14 cellular contexts compared by ENCODE assay signal in the genomic region with DNA sequence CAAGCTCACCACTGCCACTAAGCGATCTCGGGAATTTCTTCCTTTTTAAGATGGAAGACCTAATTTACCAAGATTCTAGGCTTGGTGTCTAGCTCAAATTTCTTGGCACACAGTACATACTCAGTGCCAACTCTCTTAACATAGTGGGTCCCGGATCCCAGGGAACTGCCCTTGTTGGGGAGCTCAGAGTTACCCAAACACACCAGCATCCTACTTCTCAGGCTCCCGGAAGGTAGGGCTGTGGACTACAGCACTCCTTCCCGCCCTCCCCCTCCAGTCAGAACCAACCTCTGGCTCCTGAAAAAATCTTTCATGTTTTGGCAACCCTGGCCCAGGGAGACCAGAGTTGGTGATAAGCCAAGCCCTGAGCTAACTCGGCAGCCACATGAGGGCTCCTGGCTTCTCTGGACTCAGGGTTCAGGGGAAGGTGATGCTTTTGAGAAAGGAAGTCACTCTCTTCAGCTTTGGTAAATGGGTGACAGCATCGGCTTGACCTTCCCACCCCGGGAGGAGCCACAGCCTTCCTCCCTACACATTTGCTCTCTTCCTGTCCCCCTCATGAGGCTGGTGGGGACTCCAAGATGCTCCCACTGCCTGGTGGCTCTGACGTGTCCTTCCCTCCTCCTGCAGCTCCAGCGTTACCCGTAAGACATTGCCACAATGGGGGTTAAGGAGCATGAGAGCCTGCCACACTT. TPM values are rescaled to one million over a fixed set of nuclear protein-coding genes. Genes with fewer than 3 reads are reported as not detected.
DNase-seq lines count a peak whose midpoint lies in the region; ATAC-seq and TF ChIP-seq lines count a peak whose summit lies in the region.
"Had no signal": no experiment of that assay in that cellular context is flagged by ENCODE, and none has a peak within 500 bp of the region (broad histone marks: within the 10 kb centered on the region; RNA-seq: fewer than 3 reads in every experiment).

No MANE protein-coding gene starts in this region.

- no peak overlapping the region for H3K4me3 Mint-ChIP-seq in naive thymus-derived CD8-positive, alpha-beta T cell
- H3K4me3 Mint-ChIP-seq: activated CD8-positive, alpha-beta memory T cell treated with anti-CD3 and anti-CD28 coated beads, Interleukin-2, amount 10 ng/mL, durations not matched to agents 7 days and 5 days had no signal

- POLR2A ChIA-PET in naive thymus-derived CD8-positive, alpha-beta T cell (lab: Charles Lee): interaction anchor here (0.9 to 1.0 kb wide), 2 partner anchors 8 to 9 kb away, joined by 3 read pairs; a partner anchor contains a TSS

- peak; percentile 22 for ATAC-seq in body of pancreas
- ATAC-seq in naive thymus-derived CD8-positive, alpha-beta T cell: peak; percentile 9 to 22
- ATAC-seq: activated CD8-positive, alpha-beta memory T cell treated with anti-CD3 and anti-CD28 coated beads, Interleukin-2, amount 10 ng/mL, durations not matched to agents 7 days and 5 days; activated naive CD4-positive, alpha-beta T cell treated with anti-CD3 and anti-CD28 coated beads, Interleukin-2, amount 50 U/mL, for 72 hours; esophagus mucosa had no signal

- H3K9me3 ChIP-seq in Karpas-422 (ENCODE audit: low read length) (no peaks in the 10 kb centered on the region), body of pancreas (no peaks in the 10 kb centered on the region), prostate gland (no peaks in the 10 kb centered on the region), suprapubic skin (no peaks in the 10 kb centered on the region)
- H3K9me3 ChIP-seq: BLaER1 treated with 17β-estradiol and CSF1 and Interleukin-3, amounts not matched to agents 10 nM and 100 nM had no signal

- no peak overlapping the region for H3K4me2 ChIP-seq in Karpas-422 (ENCODE audit: low read depth, low read length, poor library complexity, severe bottlenecking)
- H3K4me2 ChIP-seq: BLaER1 treated with 17β-estradiol and CSF1 and Interleukin-3, amounts not matched to agents 10 nM and 100 nM had no signal

- no peak overlapping the region for H2AFZ ChIP-seq in Karpas-422 (ENCODE audit: low read length)

- H3K4me1 Mint-ChIP-seq in naive thymus-derived CD8-positive, alpha-beta T cell: peaks cover 3 to 9% (median 5%) of the 10 kb centered on the region in 4 donors

- H3K27me3 ChIP-seq in Karpas-422 (ENCODE audit: low read length) (no peaks in the 10 kb centered on the region), body of pancreas (no peaks in the 10 kb centered on the region), prostate gland (replicated peaks; ENCODE audit: insufficient read depth) (no peaks in the 10 kb centered on the region), suprapubic skin (no peaks in the 10 kb centered on the region)
- H3K27me3 ChIP-seq: BLaER1 treated with 17β-estradiol and CSF1 and Interleukin-3, amounts not matched to agents 10 nM and 100 nM had no signal

- peaks cover 62% of the 10 kb centered on the region for H4K20me1 ChIP-seq in Karpas-422 (ENCODE audit: insufficient read depth, low read depth, low read length)

- H3K36me3 Mint-ChIP-seq in naive thymus-derived CD8-positive, alpha-beta T cell: peaks cover 10 to 51% (median 26%) of the 10 kb centered on the region in 3 donors

- H3K4me1 ChIP-seq in Karpas-422 (ENCODE audit: low read length) (peaks cover 7% of the 10 kb centered on the region), body of pancreas (peaks cover 7% of the 10 kb centered on the region), prostate gland (replicated peaks) (no peaks in the 10 kb centered on the region), suprapubic skin (peaks cover 6% of the 10 kb centered on the region)

- in situ Hi-C loops in G401 (cut with HindIII; ENCODE audit: low sequenced_read_pairs): loop anchor here (25.0 kb wide), 1 partner anchor 327 kb away; a partner anchor contains a TSS

- H3K27ac Mint-ChIP-seq in naive thymus-derived CD8-positive, alpha-beta T cell: peak overlapping the region in 2 of 10 donors; percentile 50 to 54
- H3K27ac Mint-ChIP-seq: activated CD8-positive, alpha-beta memory T cell treated with anti-CD3 and anti-CD28 coated beads, Interleukin-2, amount 10 ng/mL, durations not matched to agents 7 days and 5 days; activated naive CD4-positive, alpha-beta T cell treated with anti-CD3 and anti-CD28 coated beads, Interleukin-2, amount 50 U/mL, for 72 hours had no signal

- WGBS in body of pancreas, 2 donors: 70 to 82% methylated on average over 11 of the region's 11 CpGs
- WGBS in prostate gland: 66% methylated on average over 11 of the region's 11 CpGs
- WGBS in suprapubic skin: 80% methylated on average over 10 of the region's 11 CpGs

- no peak for TF ChIP-seq CTCF in body of pancreas (IDR thresholded peaks at IDR 0.05)
- no peak for TF ChIP-seq CTCF in prostate gland (IDR thresholded peaks at IDR 0.05)
- no peak for TF ChIP-seq CTCF in suprapubic skin (IDR thresholded peaks at IDR 0.05)

- H3K36me3 ChIP-seq in Karpas-422 (ENCODE audit: insufficient read depth, low read length) (peaks cover 47% of the 10 kb centered on the region), body of pancreas (replicated peaks in 1 of 2; ENCODE audit: insufficient read depth in 1 of 2, low read depth in 2 of 2) (peaks cover 9 to 30% of the 10 kb centered on the region in 2 donors), prostate gland (peaks cover 0 to 16% of the 10 kb centered on the region in 2 donors), suprapubic skin (peaks cover 43% of the 10 kb centered on the region)

- TF ChIP-seq EP300 in suprapubic skin (IDR thresholded peaks at IDR 0.05): no peak

- intact Hi-C loops in body of pancreas (cut with DNase I) (loop anchor here (5.0 to 10.0 kb wide), 2 partner anchors 312 to 635 kb away; no protein-coding TSS in a partner anchor), prostate gland (cut with DNase I) (loop anchor here (10.0 kb wide), 1 partner anchor 635 kb away; no protein-coding TSS in a partner anchor)

- peaks cover 2% of the 10 kb centered on the region for H3K79me2 ChIP-seq in Karpas-422 (ENCODE audit: low read length)

- H3K4me3 ChIP-seq in Karpas-422 (ENCODE audit: low read length) (no peak overlapping the region), body of pancreas (no peak overlapping the region), prostate gland (no peak overlapping the region), suprapubic skin (no peak overlapping the region)
- H3K4me3 ChIP-seq: BLaER1 treated with 17β-estradiol and CSF1 and Interleukin-3, amounts not matched to agents 10 nM and 100 nM; SK-N-MC had no signal

- H3K27me3 Mint-ChIP-seq in naive thymus-derived CD8-positive, alpha-beta T cell: no peaks in the 10 kb centered on the region
- H3K27me3 Mint-ChIP-seq: activated CD8-positive, alpha-beta memory T cell treated with anti-CD3 and anti-CD28 coated beads, Interleukin-2, amount 10 ng/mL, durations not matched to agents 7 days and 5 days had no signal

- no peak overlapping the region for H3K9ac ChIP-seq in Karpas-422 (ENCODE audit: low read length)
- H3K9ac ChIP-seq: BLaER1 treated with 17β-estradiol and CSF1 and Interleukin-3, amounts not matched to agents 10 nM and 100 nM had no signal

- no peak for TF ChIP-seq POLR2A in body of pancreas (IDR thresholded peaks at IDR 0.05)
- no peak for TF ChIP-seq POLR2A in prostate gland (IDR thresholded peaks at IDR 0.05)
- no peak for TF ChIP-seq POLR2A in suprapubic skin (IDR thresholded peaks at IDR 0.05)

- DNase-seq in G401 (ENCODE audit: low spot score) (peak; percentile 32), Karpas-422 (peak; percentile 63), body of pancreas (peak in 3 of 4 donors; percentile 35 to 42 (median 40)), prostate gland (ENCODE audit: low spot score) (no peak), suprapubic skin (ENCODE audit: low spot score in 2 of 2) (no peak), activated gamma-delta T cell treated with Interleukin-2 at 50 U/mL for 16 hours (no peak)
- no peak for DNase-seq in naive thymus-derived CD8-positive, alpha-beta T cell
- DNase-seq: activated CD8-positive, alpha-beta memory T cell treated with anti-CD3 and anti-CD28 coated beads, Interleukin-2, amount 10 ng/mL, durations not matched to agents 7 days and 5 days; central memory CD4-positive, alpha-beta T cell; NCI-H2171 had no signal

- no peaks in the 10 kb centered on the region for H3K9me2 ChIP-seq in Karpas-422 (replicated peaks; ENCODE audit: insufficient read depth, low read length)

- H3K27ac ChIP-seq in Karpas-422 (ENCODE audit: low read length): no peak overlapping the region
- no peak overlapping the region for H3K27ac ChIP-seq in body of pancreas
- H3K27ac ChIP-seq in prostate gland: no peak overlapping the region
- H3K27ac ChIP-seq in suprapubic skin: no peak overlapping the region
- H3K27ac ChIP-seq: BLaER1 treated with 17β-estradiol and CSF1 and Interleukin-3, amounts not matched to agents 10 nM and 100 nM had no signal

- H3K9me3 Mint-ChIP-seq in naive thymus-derived CD8-positive, alpha-beta T cell: no peaks in the 10 kb centered on the region
- H3K9me3 Mint-ChIP-seq: activated naive CD4-positive, alpha-beta T cell treated with anti-CD3 and anti-CD28 coated beads, Interleukin-2, amount 50 U/mL, for 72 hours had no signal

RNA-seq across cellular contexts. Expression of a gene that starts 8.8 kb away (rescaled TPM):
- 382 and 511 TPM in 2 replicates for total RNA-seq in G401 (2014; rRNA removed; shearing (Covaris generic))
- total RNA-seq in Karpas-422 (2014; rRNA removed; shearing (Covaris generic); ENCODE audit: low replicate concordance): 247 and 289 TPM in 2 replicates
- 10 to 100 TPM; 31.9 to 59.7 TPM for total RNA-seq in body of pancreas
- 10 to 100 TPM; 49.2 to 57.1 TPM for total RNA-seq in naive thymus-derived CD8-positive, alpha-beta T cell
- polyA plus RNA-seq in naive thymus-derived CD8-positive, alpha-beta T cell: 10 to 100 TPM; 44.5 to 70.7 (median 60.9) TPM
- total RNA-seq in prostate gland: 100 to 1,000 TPM; 147 to 261 TPM
- 10 to 100 TPM; 16.5 to 76.6 (median 40.8) TPM for total RNA-seq in suprapubic skin

Comparison
In these comparisons a context has a peak if more than half of its experiments do, and no peak if none do; other contexts are left out.
1. DNase-seq: peak in G401 (single experiment), Karpas-422 (single experiment) and body of pancreas (3 of 4); none in naive thymus-derived CD8-positive, alpha-beta T cell (0 of 10), prostate gland (single experiment), suprapubic skin (0 of 2) and activated gamma-delta T cell treated with Interleukin-2 at 50 U/mL for 16 hours (single experiment).